ENCODE assay signal across 33 cellular contexts in the genomic region with DNA sequence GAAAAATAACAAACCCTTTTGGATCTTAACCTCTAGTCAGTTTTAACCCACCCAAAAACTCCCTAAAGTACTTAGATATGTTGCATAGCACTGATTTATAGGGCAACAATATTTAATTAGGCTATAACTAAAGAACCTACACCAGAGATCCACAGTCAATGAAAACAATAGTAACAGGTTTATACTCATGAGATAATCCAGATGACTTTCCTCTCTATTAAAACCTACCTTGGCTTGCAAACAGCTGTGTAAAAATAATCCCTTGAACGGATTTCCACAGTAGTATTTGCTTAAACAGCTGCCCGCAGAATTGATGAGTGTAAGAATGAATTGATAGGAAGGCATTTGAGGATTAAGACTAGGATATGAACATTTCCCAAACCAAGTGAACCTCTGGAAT.
DNase-seq lines count a peak whose midpoint lies in the region; ATAC-seq, FAIRE-seq and TF ChIP-seq lines count a peak whose summit lies in the region.
"Had no signal": no experiment of that assay in that cellular context is flagged by ENCODE, and none has a peak within 500 bp of the region (broad histone marks: within the 10 kb centered on the region; RNA-seq: fewer than 3 reads in every experiment).

No MANE protein-coding gene starts in this region.

- H4K20me1 ChIP-seq in OCI-LY7 (ENCODE audit: insufficient read depth, low read length): no peaks in the 10 kb centered on the region
- H4K20me1 ChIP-seq: BLaER1; BLaER1 treated with 17β-estradiol and CSF1 and Interleukin-3, amounts not matched to agents 10 nM and 100 nM had no signal

- ATAC-seq in GM18498 (IDR thresholded peaks at IDR 0.05; ENCODE audit: unreplicated experiment) (no peak), HG02763 (IDR thresholded peaks at IDR 0.05; ENCODE audit: unreplicated experiment) (no peak)
- ATAC-seq: A549; CD8-positive, alpha-beta T cell had no signal

- no peak overlapping the region for H3K27ac ChIP-seq in OCI-LY7 (ENCODE audit: low read depth, low read length, poor library complexity, severe bottlenecking)
- H3K27ac ChIP-seq: 22Rv1; A549; BLaER1; BLaER1 treated with 17β-estradiol and CSF1 and Interleukin-3, amounts not matched to agents 10 nM and 100 nM; C4-2B had no signal

- no TSS peak for BruUV-seq in OCI-LY7 (replicated peaks; lab: Mats Ljungman, UMichigan)

- no peaks in the 10 kb centered on the region for H3K9me2 ChIP-seq in OCI-LY7 (ENCODE audit: insufficient read depth, low read length)

- intact Hi-C loops in OCI-LY7 (cut with micrococcal nuclease; ENCODE audit: unreplicated experiment): no loop called here

- no peak overlapping the region for H3K4me2 ChIP-seq in OCI-LY7 (ENCODE audit: low read length)
- H3K4me2 ChIP-seq: A549; BLaER1; BLaER1 treated with 17β-estradiol and CSF1 and Interleukin-3, amounts not matched to agents 10 nM and 100 nM had no signal

- peak; percentile 98 for FAIRE-seq in endometrium (lab: Jason Lieb, UNC)
- FAIRE-seq: A204.1, A549, D721Med had no signal

- no peak overlapping the region for H2AFZ ChIP-seq in OCI-LY7 (ENCODE audit: low read length)

- no peaks in the 10 kb centered on the region for H3K4me1 ChIP-seq in OCI-LY7 (ENCODE audit: insufficient read depth, low read length, poor library complexity, severe bottlenecking)
- H3K4me1 ChIP-seq: A549; BLaER1; BLaER1 treated with 17β-estradiol and CSF1 and Interleukin-3, amounts not matched to agents 10 nM and 100 nM had no signal

- H3K36me3 ChIP-seq in OCI-LY7 (ENCODE audit: insufficient read depth, low read length): no peaks in the 10 kb centered on the region
- H3K36me3 ChIP-seq: BE2C; BLaER1; BLaER1 treated with 17β-estradiol and CSF1 and Interleukin-3, amounts not matched to agents 10 nM and 100 nM had no signal

- CTCF ChIA-PET in OCI-LY7 (lab: Charles Lee; ENCODE audit: unreplicated experiment): no interaction called here

- H3K79me2 ChIP-seq in OCI-LY7 (ENCODE audit: insufficient read depth, low read depth, low read length): no peaks in the 10 kb centered on the region

- POLR2A ChIA-PET in OCI-LY7 (lab: Charles Lee): no interaction called here

- H3K9me3 ChIP-seq in OCI-LY7 (ENCODE audit: low read length): no peaks in the 10 kb centered on the region
- H3K9me3 ChIP-seq: A549; BE2C; BLaER1; BLaER1 treated with 17β-estradiol and CSF1 and Interleukin-3, amounts not matched to agents 10 nM and 100 nM; Caco-2 had no signal

- TF ChIP-seq CTCF in OCI-LY7 (conservative IDR thresholded peaks at IDR 0.05; ENCODE audit: low read length): no peak

- no peak overlapping the region for H3K4me3 ChIP-seq in OCI-LY7 (ENCODE audit: low read depth, low read length, poor library complexity, severe bottlenecking)
- H3K4me3 ChIP-seq: A549; BLaER1; BLaER1 treated with 17β-estradiol and CSF1 and Interleukin-3, amounts not matched to agents 10 nM and 100 nM had no signal

- DNase-seq in NCI-H82 (lab: John Stamatoyannopoulos, UW): peak; percentile 71
- peak; percentile 18 for DNase-seq in NCI-H82 treated with DMSO at 0.1 percent for 48 hours (lab: John Stamatoyannopoulos, UW; ENCODE audit: unreplicated experiment)
- no peak for DNase-seq in OCI-LY7 (ENCODE audit: low spot score)
- DNase-seq: 8988T; ACHN; AML-193; BE2C; C1 segment of cervical spinal cord; Caco-2; Calu3; CD4-positive, alpha-beta memory T cell; CD4-positive, alpha-beta T cell; CD4-positive, CD25-positive, alpha-beta regulatory T cell; CD8-positive, alpha-beta memory T cell; CD8-positive, alpha-beta T cell; COR-L47; DMS 273 treated with DMSO at 0.1 percent for 48 hours; DMS153; DMS53; DMS79; DMS79 treated with DMSO at 0.1 percent for 48 hours; DND-41; EL had no signal
